Comparison of ENCODE assay signal across 20 cellular contexts in the genomic region with DNA sequence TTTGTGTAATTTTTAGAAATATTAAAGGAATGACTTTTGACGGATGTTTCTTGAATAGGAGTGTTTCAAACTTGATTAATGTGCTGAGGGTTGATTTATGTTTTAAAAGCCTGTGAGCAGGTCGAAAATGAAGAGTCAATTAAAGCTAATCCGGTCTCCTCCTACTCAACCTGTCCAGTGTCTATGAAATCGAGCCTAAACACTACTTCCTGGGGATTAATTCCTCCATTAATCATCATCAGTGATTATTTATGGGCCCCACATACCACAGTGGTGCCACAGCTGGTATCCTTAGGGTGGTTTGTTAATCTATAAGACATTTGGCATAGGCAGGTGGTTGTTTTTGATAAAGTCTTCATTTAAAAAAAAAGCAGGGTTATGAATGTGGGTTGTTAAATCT.
DNase-seq lines count a peak whose midpoint lies in the region; ATAC-seq, FAIRE-seq and TF ChIP-seq lines count a peak whose summit lies in the region.
"Had no signal": no experiment of that assay in that cellular context is flagged by ENCODE, and none has a peak within 500 bp of the region (broad histone marks: within the 10 kb centered on the region; RNA-seq: fewer than 3 reads in every experiment).

No MANE protein-coding gene starts in this region.

- peaks cover 14% of the 10 kb centered on the region for H3K4me1 ChIP-seq in A673 (ENCODE audit: insufficient read depth, low read length, poor library complexity, severe bottlenecking)
- H3K4me1 ChIP-seq: BE2C, Caco-2 had no signal

- H3K27ac Mint-ChIP-seq in mesothelial cell of epicardium (peak overlapping the region; percentile 4), type B pancreatic cell (no peak overlapping the region)
- H3K27ac Mint-ChIP-seq: CD8-positive, alpha-beta memory T cell; GM23338 had no signal

- no TSS peak for BruUV-seq in A673 (replicated peaks; lab: Mats Ljungman, UMichigan)

- no peaks in the 10 kb centered on the region for H3K36me3 ChIP-seq in A673 (ENCODE audit: insufficient read depth, low read length, poor library complexity, severe bottlenecking)
- H3K36me3 ChIP-seq: BE2C had no signal

- peak; percentile 70 for FAIRE-seq in D721Med (lab: Jason Lieb, UNC)
- FAIRE-seq: A204.1, G401.6, GM12891 had no signal

- H3K9me3 ChIP-seq in A673 (ENCODE audit: low read depth, low read length, poor library complexity, severe bottlenecking): peaks cover 16% of the 10 kb centered on the region
- H3K9me3 ChIP-seq: BE2C, Caco-2 had no signal

- no peak overlapping the region for H3K27ac ChIP-seq in A673 (ENCODE audit: low read depth, low read length, poor library complexity, severe bottlenecking)
- H3K27ac ChIP-seq: C4-2B, HL-60 had no signal

- POLR2A ChIA-PET in A673 (lab: Charles Lee; ENCODE audit: low non-redundant PET): no interaction called here

- intact Hi-C loops in A673 (cut with micrococcal nuclease; ENCODE audit: unreplicated experiment): no loop called here

- TF ChIP-seq CTCF in A673 (conservative IDR thresholded peaks at IDR 0.05; ENCODE audit: low read depth, low read length): no peak
- TF ChIP-seq CTCF in D721Med (IDR thresholded peaks at IDR 0.05; ENCODE audit: insufficient read depth, missing control alignments): no peak
- no peak for TF ChIP-seq CTCF in mesothelial cell of epicardium (IDR thresholded peaks at IDR 0.05; ENCODE audit: unreplicated experiment)
- no peak for TF ChIP-seq CTCF in type B pancreatic cell (conservative IDR thresholded peaks at IDR 0.05)

- H3K4me3 Mint-ChIP-seq in mesothelial cell of epicardium (no peak overlapping the region), type B pancreatic cell (no peak overlapping the region)
- H3K4me3 Mint-ChIP-seq: CD8-positive, alpha-beta memory T cell; GM23338 had no signal

- H3K36me3 Mint-ChIP-seq in mesothelial cell of epicardium (no peaks in the 10 kb centered on the region), type B pancreatic cell (no peaks in the 10 kb centered on the region)
- H3K36me3 Mint-ChIP-seq: CD8-positive, alpha-beta memory T cell had no signal

- ATAC-seq in HG03097 (IDR thresholded peaks at IDR 0.05; ENCODE audit: low FRiP score, unreplicated experiment): no peak
- no peak for ATAC-seq in HG02840 (IDR thresholded peaks at IDR 0.05; ENCODE audit: low FRiP score, unreplicated experiment)
- ATAC-seq: GM23338 had no signal

- no peaks in the 10 kb centered on the region for H3K27me3 Mint-ChIP-seq in mesothelial cell of epicardium (ENCODE audit: low read depth)
- no peaks in the 10 kb centered on the region for H3K27me3 Mint-ChIP-seq in type B pancreatic cell
- H3K27me3 Mint-ChIP-seq: CD8-positive, alpha-beta memory T cell had no signal

- H3K4me3 ChIP-seq in A673 (ENCODE audit: low read depth, low read length, poor library complexity, severe bottlenecking): no peak overlapping the region
- H3K4me3 ChIP-seq: GM23338 had no signal

- DNase-seq in A673 (ENCODE audit: low spot score): peak; percentile 71
- DNase-seq in D721Med (ENCODE audit: insufficient read length, low spot score): no peak
- DNase-seq in NCI-H69 (lab: John Stamatoyannopoulos, UW): peak; percentile 83
- no peak for DNase-seq in mesothelial cell of epicardium (ENCODE audit: low spot score in 2 of 2, unreplicated experiment in 2 of 2)
- DNase-seq in type B pancreatic cell (ENCODE audit: extremely low spot score, unreplicated experiment): no peak
- DNase-seq: BE2C; Caco-2; CD8-positive, alpha-beta memory T cell; DMS153; DMS79 treated with DMSO at 0.1 percent for 48 hours; EL; H7 had no signal

- CTCF ChIA-PET in A673 (lab: Charles Lee): no interaction called here

- H3K4me1 Mint-ChIP-seq in mesothelial cell of epicardium (peaks cover 14% of the 10 kb centered on the region), type B pancreatic cell (ENCODE audit: unreplicated experiment) (no peaks in the 10 kb centered on the region)
- H3K4me1 Mint-ChIP-seq: CD8-positive, alpha-beta memory T cell; GM23338 had no signal

- peaks cover 32% of the 10 kb centered on the region for H3K27me3 ChIP-seq in A673 (replicated peaks; ENCODE audit: insufficient read depth, low read depth, low read length, poor library complexity)
- H3K27me3 ChIP-seq: BE2C had no signal

- H3K9me3 Mint-ChIP-seq in mesothelial cell of epicardium (peaks cover 19% of the 10 kb centered on the region), type B pancreatic cell (no peaks in the 10 kb centered on the region)

Comparison
In these comparisons a context has a peak if more than half of its experiments do, and no peak if none do; other contexts are left out.
1. DNase-seq: peak in A673 (single experiment) and NCI-H69 (single experiment); none in D721Med (single experiment), mesothelial cell of epicardium (0 of 2) and type B pancreatic cell (single experiment).